Comparison of ENCODE assay signal across 1 cellular context in genomic region chr16:81088836-81089235, GRCh38.
TF ChIP-seq lines count a peak whose summit lies in the region.

No MANE protein-coding gene starts in this region.

TF ChIP-seq in GM23338, 12 proteins besides CTCF, POLR2A, EP300 and RAD21:
- TF ChIP-seq REST (IDR thresholded peaks at IDR 0.05; ENCODE audit: unreplicated experiment) (no peak), STAT1 (IDR thresholded peaks at IDR 0.05; ENCODE audit: unreplicated experiment) (no peak), NANOG (IDR thresholded peaks at IDR 0.05; ENCODE audit: borderline replicate concordance) (no peak), ZNF114 (CRISPR knock-in tag; IDR thresholded peaks at IDR 0.05) (no peak), ZNF331 (CRISPR knock-in tag; IDR thresholded peaks at IDR 0.05; ENCODE audit: low read depth) (no peak), JUNB (IDR thresholded peaks at IDR 0.05; ENCODE audit: unreplicated experiment) (no peak), CREB1 (CRISPR knock-in tag; IDR thresholded peaks at IDR 0.05; ENCODE audit: low read depth) (no peak), ZNF462 (CRISPR knock-in tag; IDR thresholded peaks at IDR 0.05) (no peak)
